8 cellular contexts compared by ENCODE assay signal in the genomic region with DNA sequence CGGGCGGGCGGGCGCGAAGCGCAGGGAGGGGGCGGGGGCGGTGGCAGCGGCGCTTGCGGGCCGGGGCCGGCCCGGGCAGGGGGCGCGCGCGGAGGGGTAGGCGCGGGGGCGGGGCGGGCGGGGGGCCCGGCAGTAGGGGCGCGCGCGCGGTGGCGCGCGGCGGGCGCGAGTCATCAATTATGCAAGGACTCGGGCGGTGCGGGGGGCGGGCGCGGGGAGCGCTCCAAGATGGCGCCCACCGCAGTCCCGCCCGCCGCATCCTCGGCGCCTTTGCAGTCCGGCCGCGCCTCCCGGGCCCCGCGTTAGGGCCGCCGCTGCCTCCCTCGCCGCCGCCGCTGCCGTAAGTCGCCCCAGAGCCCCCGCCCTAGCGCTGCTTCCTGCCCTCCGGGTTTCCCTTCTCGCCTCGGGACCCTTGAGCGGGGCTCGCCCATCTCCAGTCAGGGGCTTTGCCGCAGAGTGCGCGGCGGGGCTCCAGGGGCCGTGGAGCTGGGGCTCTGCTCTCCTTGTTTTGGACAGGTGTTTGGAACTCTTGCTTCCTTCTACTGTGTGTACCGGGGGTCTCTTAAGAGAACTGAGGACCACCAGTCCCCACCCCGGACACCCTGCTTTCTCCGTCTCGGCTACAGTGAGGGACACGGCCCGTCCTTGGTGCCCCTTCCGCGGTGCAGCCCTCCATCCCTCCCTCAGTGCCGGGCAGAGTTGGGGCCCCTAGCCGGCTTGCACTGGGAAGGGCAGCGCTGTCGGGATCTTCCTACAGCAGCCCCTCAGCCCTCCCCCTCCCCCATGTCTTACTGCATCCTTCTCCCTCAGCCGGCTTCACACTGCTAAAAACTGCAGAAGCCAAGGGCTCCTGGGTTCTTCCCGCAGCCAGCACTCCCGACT. TPM values are rescaled to one million over a fixed set of nuclear protein-coding genes. Genes with fewer than 3 reads are reported as not detected.
DNase-seq lines count a peak whose midpoint lies in the region; ATAC-seq lines count a peak whose summit lies in the region.

Gene SCN8A (plus strand): TSS at position 214 of the 882 bp plus-strand sequence. CDS start 71,585 bp downstream, outside the sequence.

- peaks cover 18% of the 10 kb centered on the region for H3K4me1 Mint-ChIP-seq in activated T-cell treated with anti-CD3 and anti-CD28 coated beads, Interleukin-2, amount 50 U/mL, for 24 hours (ENCODE audit: low read depth)
- H3K4me1 Mint-ChIP-seq in naive B cell = peaks cover 17 to 25% (median 22%) of the 10 kb centered on the region in 3 donors

- H3K4me3 Mint-ChIP-seq in activated T-cell treated with anti-CD3 and anti-CD28 coated beads, Interleukin-2, amount 50 U/mL, for 24 hours = peak within 1 kb of the TSS; percentile 84
- H3K4me3 Mint-ChIP-seq in naive B cell = peak within 1 kb of the TSS; percentile 83 to 94 (median 91)

- H3K27me3 Mint-ChIP-seq in activated T-cell treated with anti-CD3 and anti-CD28 coated beads, Interleukin-2, amount 50 U/mL, for 24 hours = peaks cover 58% of the 10 kb centered on the region
- peaks cover 47 to 68% (median 67%) of the 10 kb centered on the region in 3 donors for H3K27me3 Mint-ChIP-seq in naive B cell

- no peaks in the 10 kb centered on the region for H3K9me3 Mint-ChIP-seq in activated T-cell treated with anti-CD3 and anti-CD28 coated beads, Interleukin-2, amount 50 U/mL, for 24 hours
- H3K9me3 Mint-ChIP-seq in naive B cell = peaks cover 0 to 2% (median 0%) of the 10 kb centered on the region in 7 donors

- peak within 1 kb of the TSS; percentile 89 for H3K4me3 ChIP-seq in H7 (ENCODE audit: insufficient read depth, low read depth, low read length)

- DNase-seq in CD1c-positive myeloid dendritic cell (ENCODE audit: extremely low spot score) (peak; percentile 20), H7 (peak; percentile 95), NCI-H446 treated with DMSO at 0.1 percent for 48 hours (lab: John Stamatoyannopoulos, UW) (peak; percentile 51), naive B cell (peak; percentile 24)
- DNase-seq in activated T-cell treated with anti-CD3 and anti-CD28 coated beads, Interleukin-2, amount 50 U/mL, for 24 hours = peak; percentile 63

- no peaks in the 10 kb centered on the region for H3K36me3 Mint-ChIP-seq in activated T-cell treated with anti-CD3 and anti-CD28 coated beads, Interleukin-2, amount 50 U/mL, for 24 hours (ENCODE audit: low read depth)
- H3K36me3 Mint-ChIP-seq in naive B cell = no peaks in the 10 kb centered on the region

- no peaks in the 10 kb centered on the region for H3K36me3 ChIP-seq in H7 (replicated peaks; ENCODE audit: control insufficient read depth, insufficient read depth, low read length)

- peak; percentile 41 for ATAC-seq in esophagus mucosa
- ATAC-seq in naive B cell (ENCODE audit: low read depth in 2 of 2) = peak; percentile 53 to 58
- no peak for ATAC-seq in GM19023 (IDR thresholded peaks at IDR 0.05; ENCODE audit: unreplicated experiment)

- H3K27ac Mint-ChIP-seq in activated T-cell treated with anti-CD3 and anti-CD28 coated beads, Interleukin-2, amount 50 U/mL, for 24 hours = peak within 1 kb of the TSS; percentile 85
- peak within 1 kb of the TSS in 4 of 6 donors; percentile 54 to 85 (median 60) for H3K27ac Mint-ChIP-seq in naive B cell

- H3K27ac ChIP-seq in temporal lobe (ENCODE audit: low read depth, low read length) = peak within 1 kb of the TSS; percentile 50

- peaks cover 3% of the 10 kb centered on the region for H3K27me3 ChIP-seq in H7 (ENCODE audit: control insufficient read depth, insufficient read depth, low read length)

RNA-seq across cellular contexts. Expression of gene SCN8A, which starts in this region (rescaled TPM):
- total RNA-seq in H7 (2014; rRNA removed; shearing (Covaris generic)) = 3.9 and 4.8 TPM in 2 replicates
- total RNA-seq in esophagus mucosa = 0.68 TPM
- polyA plus RNA-seq in naive B cell (ENCODE audit: low read depth in 6 of 6) = under 1 TPM; 0.08 to 0.83 (median 0.37) TPM
- 50.6 TPM for total RNA-seq in temporal lobe

Comparison
In these comparisons a context has a peak if more than half of its experiments do, and no peak if none do; other contexts are left out.
1. Peak in ATAC-seq in esophagus mucosa; RNA of the gene not detected or under 1 TPM.
2. Peak in DNase-seq and ATAC-seq in naive B cell; RNA of the gene not detected or under 1 TPM.
3. DNase-seq: peak in every context shown above with its lines; median percentile 95 in H7; 63 in activated T-cell treated with anti-CD3 and anti-CD28 coated beads, Interleukin-2, amount 50 U/mL, for 24 hours; 51 in NCI-H446 treated with DMSO at 0.1 percent for 48 hours; 24 in naive B cell; 20 in CD1c-positive myeloid dendritic cell.